Comparison of ENCODE assay signal across 2 cellular contexts in genomic region chr19:55441692-55442321, GRCh38.
TF ChIP-seq lines count a peak whose summit lies in the region.

No MANE protein-coding gene starts in this region.

TF ChIP-seq in HEK293, 187 proteins besides CTCF, POLR2A, EP300 and RAD21:
- TF ChIP-seq GLIS2 (tag by site-specific recombination; IDR thresholded peaks at IDR 0.05): 0 out of 2 replicates have a peak, but pooled peaks have one; percentile 23
- peak; percentile 18; the same call in 1 of the 2 replicates for TF ChIP-seq KLF9 (tag by site-specific recombination; IDR thresholded peaks at IDR 0.05; ENCODE audit: low read depth)
- no peak for TF ChIP-seq ZNF677 (tag by site-specific recombination; IDR thresholded peaks at IDR 0.05)
- TF ChIP-seq ZBTB44 (tag by site-specific recombination; IDR thresholded peaks at IDR 0.05): no peak
- no peak for TF ChIP-seq ZNF214 (tag by site-specific recombination; IDR thresholded peaks at IDR 0.05; ENCODE audit: borderline replicate concordance)
- TF ChIP-seq GLIS1 (tag by site-specific recombination; IDR thresholded peaks at IDR 0.05): peak; percentile 22; the same call in 1 of the 2 replicates
- TF ChIP-seq ZNF2 (tag by site-specific recombination; IDR thresholded peaks at IDR 0.05): no peak
- TF ChIP-seq ZNF391 (tag by site-specific recombination; IDR thresholded peaks at IDR 0.05; ENCODE audit: borderline replicate concordance, low read depth): no peak
- TF ChIP-seq ZNF335 (tag by site-specific recombination; conservative IDR thresholded peaks at IDR 0.05): 0 out of 2 replicates have a peak, but pooled peaks have one; percentile 14
- TF ChIP-seq ZBTB26 (tag by site-specific recombination; optimal IDR thresholded peaks at IDR 0.05): peak; percentile 22
- peak; percentile 49 for TF ChIP-seq PATZ1 (tag by site-specific recombination; IDR thresholded peaks at IDR 0.05)
- TF ChIP-seq ZNF18 (tag by site-specific recombination; IDR thresholded peaks at IDR 0.05): no peak
- TF ChIP-seq PBX3 (CRISPR knock-in tag; IDR thresholded peaks at IDR 0.05): 0 out of 2 replicates have a peak, but pooled peaks have one; percentile 22
- peak; percentile 72 for TF ChIP-seq SP3 (tag by site-specific recombination; IDR thresholded peaks at IDR 0.05)
- 0 out of 2 replicates have a peak, but pooled peaks have one; percentile 11 for TF ChIP-seq EGR2 (tag by site-specific recombination; IDR thresholded peaks at IDR 0.05; ENCODE audit: low read depth)
- TF ChIP-seq ZFHX2 (tag by site-specific recombination; conservative IDR thresholded peaks at IDR 0.05): peak; percentile 72
- peak; percentile 76; the same call in 1 of the 2 replicates for TF ChIP-seq KLF1 (tag by site-specific recombination; IDR thresholded peaks at IDR 0.05)
- TF ChIP-seq SP2 (tag by site-specific recombination; IDR thresholded peaks at IDR 0.05): peak; percentile 34
- no peak for TF ChIP-seq ZNF623 (tag by site-specific recombination; IDR thresholded peaks at IDR 0.05)
- 0 out of 2 replicates have a peak, but pooled peaks have one; percentile 27 for TF ChIP-seq ZNF768 (tag by site-specific recombination; IDR thresholded peaks at IDR 0.05)
- peak; percentile 54 for TF ChIP-seq ZBTB8A (tag by site-specific recombination; IDR thresholded peaks at IDR 0.05)
TF ChIP-seq in HEK293: peak in this region for 14.

TF ChIP-seq in HepG2, 621 proteins besides CTCF, POLR2A, EP300 and RAD21:
- TF ChIP-seq ZNF576 (CRISPR knock-in tag; IDR thresholded peaks at IDR 0.05) (no peak), FOXM1 (CRISPR knock-in tag; IDR thresholded peaks at IDR 0.05) (no peak), SOX13 (IDR thresholded peaks at IDR 0.05) (no peak), SOX13 (CRISPR knock-in tag; conservative IDR thresholded peaks at IDR 0.05 in 1 of 2, IDR thresholded peaks at IDR 0.05 in 1 of 2) (no peak), BCL6 (CRISPR knock-in tag; IDR thresholded peaks at IDR 0.05) (no peak), SCMH1 (CRISPR knock-in tag; IDR thresholded peaks at IDR 0.05; ENCODE audit: borderline replicate concordance) (no peak), ZNF337 (CRISPR knock-in tag; IDR thresholded peaks at IDR 0.05; ENCODE audit: borderline replicate concordance, low read depth) (no peak), ZSCAN31 (CRISPR knock-in tag; IDR thresholded peaks at IDR 0.05; ENCODE audit: low read depth) (no peak), EZH2 (conservative IDR thresholded peaks at IDR 0.05; ENCODE audit: low read depth, low read length) (peak; percentile 69; the same call in 1 of the 2 replicates), ZNF441 (CRISPR knock-in tag; IDR thresholded peaks at IDR 0.05; ENCODE audit: borderline replicate concordance) (no peak), DNMT1 (CRISPR knock-in tag; IDR thresholded peaks at IDR 0.05) (no peak), ZNF263 (CRISPR knock-in tag; IDR thresholded peaks at IDR 0.05) (peak; percentile 40; the same call in 1 of the 2 replicates), KDM1A (CRISPR knock-in tag; IDR thresholded peaks at IDR 0.05) (no peak), AFF4 (CRISPR knock-in tag; IDR thresholded peaks at IDR 0.05) (no peak), MLXIP (CRISPR knock-in tag; IDR thresholded peaks at IDR 0.05; ENCODE audit: borderline replicate concordance) (no peak), ZNF800 (CRISPR knock-in tag; IDR thresholded peaks at IDR 0.05) (peak; percentile 80)
